In the genomic region with DNA sequence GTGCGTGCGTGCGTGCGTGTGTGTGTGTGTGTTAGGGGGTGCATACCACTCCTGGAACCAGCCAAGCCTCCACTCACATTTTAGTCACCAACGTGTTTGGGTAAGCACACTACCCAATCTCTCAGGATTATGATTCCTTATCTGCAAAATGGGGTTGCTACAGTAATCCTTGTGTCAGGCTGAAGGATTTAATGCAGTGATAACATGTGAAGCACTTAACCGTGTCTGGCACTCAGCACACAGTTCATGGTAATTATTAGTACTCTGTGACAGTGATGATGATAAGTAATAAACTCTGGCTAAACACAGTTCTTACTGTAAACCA, we compare ENCODE assay signal across 12 cellular contexts. TPM values are rescaled to one million over a fixed set of nuclear protein-coding genes. Genes with fewer than 3 reads are reported as not detected.
"Had no signal": no experiment of that assay in that cellular context is flagged by ENCODE, and none has a peak within 500 bp of the region (broad histone marks: within the 10 kb centered on the region; RNA-seq: fewer than 3 reads in every experiment).

No MANE protein-coding gene starts in this region.

- H3K36me3 Mint-ChIP-seq: natural killer cell treated with Interleukin-12 subunit alpha and Interleukin-12 subunit beta and Interleukin-15 and Interleukin-18, amount 100 ng/mL, for 72 hours had no signal

- H3K27me3 ChIP-seq: ascending aorta, esophagus squamous epithelium, heart left ventricle, sigmoid colon, upper lobe of left lung had no signal

- FAIRE-seq: colon had no signal

- H3K4me3 ChIP-seq: ascending aorta, esophagus squamous epithelium, heart left ventricle, sigmoid colon, upper lobe of left lung had no signal

- H3K9me3 Mint-ChIP-seq: activated CD4-positive, alpha-beta memory T cell treated with anti-CD3 and anti-CD28 coated beads, Interleukin-2, amount 10 ng/mL, durations not matched to agents 7 days and 5 days; natural killer cell treated with Interleukin-12 subunit alpha and Interleukin-12 subunit beta and Interleukin-15 and Interleukin-18, amount 100 ng/mL, for 72 hours; T-helper 2 cell treated with Interferon-gamma antibody and Interleukin-4, amounts not matched to agents 5 μg/mL and 100 μg/mL, for 36 hours had no signal

- H3K9me3 ChIP-seq: ascending aorta, esophagus squamous epithelium, heart left ventricle, sigmoid colon, upper lobe of left lung had no signal

- H3K27ac Mint-ChIP-seq: T-helper 2 cell treated with Interferon-gamma antibody and Interleukin-4, amounts not matched to agents 5 μg/mL and 100 μg/mL, for 36 hours had no signal

- H3K4me3 Mint-ChIP-seq: activated CD4-positive, alpha-beta memory T cell treated with anti-CD3 and anti-CD28 coated beads, Interleukin-2, amount 10 ng/mL, durations not matched to agents 7 days and 5 days; natural killer cell treated with Interleukin-12 subunit alpha and Interleukin-12 subunit beta and Interleukin-15 and Interleukin-18, amount 100 ng/mL, for 72 hours; T-helper 2 cell treated with Interferon-gamma antibody and Interleukin-4, amounts not matched to agents 5 μg/mL and 100 μg/mL, for 36 hours had no signal

RNA-seq across cellular contexts. Expression of gene CLDN22, which starts 57.3 kb away (rescaled TPM):
- total RNA-seq: activated CD4-positive, alpha-beta memory T cell treated with anti-CD3 and anti-CD28 coated beads, Interleukin-2, amount 10 ng/mL, durations not matched to agents 7 days and 5 days; ascending aorta; heart left ventricle; lung microvascular endothelial cell; natural killer cell treated with Interleukin-12 subunit alpha and Interleukin-12 subunit beta and Interleukin-15 and Interleukin-18, amount 100 ng/mL, for 72 hours; omental fat pad; pulmonary artery endothelial cell; sigmoid colon had no signal
- polyA plus RNA-seq: heart left ventricle, sigmoid colon had no signal

RNA-seq across cellular contexts. Expression of gene CLDN24, which starts 59.5 kb away (rescaled TPM):
- total RNA-seq: activated CD4-positive, alpha-beta memory T cell treated with anti-CD3 and anti-CD28 coated beads, Interleukin-2, amount 10 ng/mL, durations not matched to agents 7 days and 5 days; ascending aorta; esophagus squamous epithelium; heart left ventricle; lung microvascular endothelial cell; natural killer cell treated with Interleukin-12 subunit alpha and Interleukin-12 subunit beta and Interleukin-15 and Interleukin-18, amount 100 ng/mL, for 72 hours; omental fat pad; pulmonary artery endothelial cell; sigmoid colon; upper lobe of left lung had no signal
- polyA plus RNA-seq: heart left ventricle, sigmoid colon had no signal
